28 cellular contexts compared by ENCODE assay signal in genomic region chr10:33390046-33390445, GRCh38. TPM values are rescaled to one million over a fixed set of nuclear protein-coding genes. Genes with fewer than 3 reads are reported as not detected.
"Had no signal": no experiment of that assay in that cellular context is flagged by ENCODE, and none has a peak within 500 bp of the region (broad histone marks: within the 10 kb centered on the region; RNA-seq: fewer than 3 reads in every experiment).

No MANE protein-coding gene starts in this region.

- H3K9me3 ChIP-seq: ascending aorta, body of pancreas, MG63 had no signal

- H3K36me3 Mint-ChIP-seq: activated CD8-positive, alpha-beta memory T cell treated with anti-CD3 and anti-CD28 coated beads, Interleukin-2, amount 10 ng/mL, durations not matched to agents 7 days and 5 days; activated naive CD4-positive, alpha-beta T cell treated with anti-CD3 and anti-CD28 coated beads, Interleukin-2, amount 50 U/mL, for 24 hours; T-cell had no signal

- H3K36me3 ChIP-seq: ascending aorta, MG63 had no signal

- H3K9me3 Mint-ChIP-seq: activated B cell treated with CpG ODN at 0.5 μM for 24 hours; activated naive CD4-positive, alpha-beta T cell treated with anti-CD3 and anti-CD28 coated beads, Interleukin-2, amount 50 U/mL, for 24 hours; activated T-cell treated with anti-CD3 and anti-CD28 coated beads, Interleukin-2, amount 50 U/mL, for 24 hours; activated T-helper 1 cell treated with anti-CD3 and anti-CD28 coated beads, Interleukin-12 subunit alpha, Interleukin-12 subunit beta, Interleukin-2, Interleukin-4 antibody, amounts not matched to agents 30 ng/mL and 10 ng/mL and 1 ng/mL, durations not matched to agents 14 hours and 24 hours and 36 hours; T-cell had no signal

- H3K4me1 ChIP-seq: ascending aorta, body of pancreas had no signal

- H2AFZ ChIP-seq: PC-9 had no signal

- H3K27ac Mint-ChIP-seq: activated B cell treated with CpG ODN at 0.5 μM for 24 hours; activated CD4-positive, alpha-beta T cell treated with anti-CD3 and anti-CD28 coated beads, Interleukin-2, amount 10 ng/mL, durations not matched to agents 24 days and 14 days; activated CD8-positive, alpha-beta memory T cell treated with anti-CD3 and anti-CD28 coated beads, Interleukin-2, amount 10 ng/mL, durations not matched to agents 7 days and 5 days; activated naive CD4-positive, alpha-beta T cell treated with anti-CD3 and anti-CD28 coated beads, Interleukin-2, amount 50 U/mL, for 24 hours; activated T-cell treated with anti-CD3 and anti-CD28 coated beads, Interleukin-2, amount 50 U/mL, for 24 hours; activated T-helper 1 cell treated with anti-CD3 and anti-CD28 coated beads, Interleukin-12 subunit alpha, Interleukin-12 subunit beta, Interleukin-2, Interleukin-4 antibody, amounts not matched to agents 30 ng/mL and 10 ng/mL and 1 ng/mL, durations not matched to agents 14 hours and 24 hours and 36 hours; T-cell had no signal

- DNase-seq: activated B cell treated with CpG ODN at 0.5 μM for 24 hours; activated CD4-positive, alpha-beta T cell treated with anti-CD3 and anti-CD28 coated beads for 1 hour; activated CD4-positive, alpha-beta T cell treated with anti-CD3 and anti-CD28 coated beads, Interleukin-2, amount 10 ng/mL, durations not matched to agents 24 days and 14 days; activated CD4-positive, alpha-beta T cell treated with anti-CD3 and anti-CD28 coated beads, Interleukin-2, amount 50 U/mL, for 48 hours; activated CD8-positive, alpha-beta memory T cell treated with anti-CD3 and anti-CD28 coated beads, Interleukin-2, amount 10 ng/mL, durations not matched to agents 7 days and 5 days; activated effector memory CD4-positive, alpha-beta T cell treated with Interleukin-2 at 50 U/mL for 16 hours; activated naive CD4-positive, alpha-beta T cell; activated T-cell treated with anti-CD3 and anti-CD28 coated beads, Interleukin-2, amount 50 U/mL, for 24 hours; body of pancreas; MG63; MV-4-11; NCI-H1092 treated with DMSO at 0.1 percent for 48 hours; NCI-H1417 treated with DMSO at 0.1 percent for 48 hours; NCI-H1694; NCI-H2029; NCI-H345; NCI-H510A; NCI-H526 treated with DMSO at 0.1 percent for 48 hours; PC-9; SIG-M5; T-cell; T-helper 2 cell; T1000 had no signal

- H3K27ac ChIP-seq: ascending aorta, body of pancreas, KMS-11, PC-9, SK-N-MC had no signal

- H3K4me2 ChIP-seq: KMS-11, PC-9 had no signal

- H3K4me1 Mint-ChIP-seq: activated B cell treated with CpG ODN at 0.5 μM for 24 hours; activated CD4-positive, alpha-beta T cell treated with anti-CD3 and anti-CD28 coated beads, Interleukin-2, amount 10 ng/mL, durations not matched to agents 24 days and 14 days; activated CD8-positive, alpha-beta memory T cell treated with anti-CD3 and anti-CD28 coated beads, Interleukin-2, amount 10 ng/mL, durations not matched to agents 7 days and 5 days; activated naive CD4-positive, alpha-beta T cell treated with anti-CD3 and anti-CD28 coated beads, Interleukin-2, amount 50 U/mL, for 24 hours; T-cell had no signal

- ATAC-seq: activated CD8-positive, alpha-beta memory T cell treated with anti-CD3 and anti-CD28 coated beads, Interleukin-2, amount 10 ng/mL, durations not matched to agents 7 days and 5 days; body of pancreas; T-cell had no signal

- H3K4me3 ChIP-seq: ascending aorta, body of pancreas, MG63, PC-9, SK-N-MC had no signal

- H3K27me3 ChIP-seq: ascending aorta, body of pancreas had no signal

- H3K4me3 Mint-ChIP-seq: activated B cell treated with CpG ODN at 0.5 μM for 24 hours; activated CD4-positive, alpha-beta T cell treated with anti-CD3 and anti-CD28 coated beads, Interleukin-2, amount 10 ng/mL, durations not matched to agents 24 days and 14 days; activated CD8-positive, alpha-beta memory T cell treated with anti-CD3 and anti-CD28 coated beads, Interleukin-2, amount 10 ng/mL, durations not matched to agents 7 days and 5 days; activated naive CD4-positive, alpha-beta T cell treated with anti-CD3 and anti-CD28 coated beads, Interleukin-2, amount 50 U/mL, for 24 hours; activated T-cell treated with anti-CD3 and anti-CD28 coated beads, Interleukin-2, amount 50 U/mL, for 24 hours; activated T-helper 1 cell treated with anti-CD3 and anti-CD28 coated beads, Interleukin-12 subunit alpha, Interleukin-12 subunit beta, Interleukin-2, Interleukin-4 antibody, amounts not matched to agents 30 ng/mL and 10 ng/mL and 1 ng/mL, durations not matched to agents 14 hours and 24 hours and 36 hours; T-cell had no signal

RNA-seq across cellular contexts. Expression of gene NRP1, which starts 55.6 kb away (rescaled TPM):
- total RNA-seq: activated B cell treated with CpG ODN at 0.5 μM for 24 hours had no signal
